Comparison of ENCODE assay signal across 1 cellular context in the genomic region with DNA sequence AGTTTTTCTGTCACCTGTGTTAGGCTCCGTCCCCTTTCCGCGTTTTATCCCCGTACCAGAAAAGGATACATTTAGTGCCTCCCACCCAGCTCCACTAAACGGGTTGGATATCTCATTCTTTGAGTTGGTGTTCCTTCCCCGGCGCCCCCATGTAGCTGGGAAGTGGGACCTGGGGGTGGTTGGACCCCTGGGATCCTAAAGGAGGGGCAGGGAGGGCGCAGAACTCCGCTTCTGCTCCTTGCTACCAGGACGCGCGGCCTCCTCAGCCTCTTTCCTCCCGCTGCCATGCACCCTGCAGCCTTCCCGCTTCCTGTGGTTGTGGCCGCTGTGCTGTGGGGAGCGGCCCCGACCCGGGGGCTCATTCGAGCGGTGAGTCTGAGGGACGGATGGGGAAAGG.
TF ChIP-seq lines count a peak whose summit lies in the region.

No MANE protein-coding gene starts in this region.

TF ChIP-seq in HepG2, 621 proteins besides CTCF, POLR2A, EP300 and RAD21 (continued from another document):
- TF ChIP-seq, protein P1, sequence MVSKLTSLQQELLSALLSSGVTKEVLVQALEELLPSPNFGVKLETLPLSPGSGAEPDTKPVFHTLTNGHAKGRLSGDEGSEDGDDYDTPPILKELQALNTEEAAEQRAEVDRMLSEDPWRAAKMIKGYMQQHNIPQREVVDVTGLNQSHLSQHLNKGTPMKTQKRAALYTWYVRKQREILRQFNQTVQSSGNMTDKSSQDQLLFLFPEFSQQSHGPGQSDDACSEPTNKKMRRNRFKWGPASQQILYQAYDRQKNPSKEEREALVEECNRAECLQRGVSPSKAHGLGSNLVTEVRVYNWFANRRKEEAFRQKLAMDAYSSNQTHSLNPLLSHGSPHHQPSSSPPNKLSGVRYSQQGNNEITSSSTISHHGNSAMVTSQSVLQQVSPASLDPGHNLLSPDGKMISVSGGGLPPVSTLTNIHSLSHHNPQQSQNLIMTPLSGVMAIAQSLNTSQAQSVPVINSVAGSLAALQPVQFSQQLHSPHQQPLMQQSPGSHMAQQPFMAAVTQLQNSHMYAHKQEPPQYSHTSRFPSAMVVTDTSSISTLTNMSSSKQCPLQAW (CRISPR knock-in tag; IDR thresholded peaks at IDR 0.05) = peak; percentile 32; the same call in 1 of the 2 replicates
- TF ChIP-seq ZNF501 (CRISPR knock-in tag; IDR thresholded peaks at IDR 0.05) (0 out of 2 replicates have a peak, but pooled peaks have one; percentile 39), TAF15 (IDR thresholded peaks at IDR 0.05; ENCODE audit: low read depth, low read length, poor library complexity, severe bottlenecking) (no peak), PHF20 (CRISPR knock-in tag; IDR thresholded peaks at IDR 0.05) (peak; percentile 6; the same call in 1 of the 2 replicates), ATF7-NPFF (CRISPR knock-in tag; IDR thresholded peaks at IDR 0.05; ENCODE audit: low read depth) (0 out of 2 replicates have a peak, but pooled peaks have one; percentile 45), CHD4 (IDR thresholded peaks at IDR 0.05; ENCODE audit: borderline replicate concordance, low read length) (no peak), SMAD1 (CRISPR knock-in tag; IDR thresholded peaks at IDR 0.05; ENCODE audit: borderline replicate concordance, low read depth) (no peak), ZMYM4 (CRISPR knock-in tag; IDR thresholded peaks at IDR 0.05) (no peak), AGO2 (optimal IDR thresholded peaks at IDR 0.05; ENCODE audit: low read depth, low read length) (peak; percentile 70), ZNF772 (CRISPR knock-in tag; IDR thresholded peaks at IDR 0.05) (0 out of 2 replicates have a peak, but pooled peaks have one; percentile 9), ELF3 (CRISPR knock-in tag; IDR thresholded peaks at IDR 0.05) (0 out of 2 replicates have a peak, but pooled peaks have one; percentile 5), ZNF274 (CRISPR knock-in tag; IDR thresholded peaks at IDR 0.05) (peak; percentile 67; the same call in 1 of the 2 replicates), POLR2AphosphoS2 (IDR thresholded peaks at IDR 0.05; ENCODE audit: low read depth, low read length) (no peak), POLR2AphosphoS5 (IDR thresholded peaks at IDR 0.05; ENCODE audit: low read depth, low read length) (peak; percentile 51; the same call in 1 of the 2 replicates), ZNF549 (CRISPR knock-in tag; IDR thresholded peaks at IDR 0.05) (no peak), ZBTB7A (CRISPR knock-in tag; IDR thresholded peaks at IDR 0.05) (0 out of 2 replicates have a peak, but pooled peaks have one; percentile 39), NRL (CRISPR knock-in tag; IDR thresholded peaks at IDR 0.05; ENCODE audit: borderline replicate concordance) (peak; percentile 56; the same call in 1 of the 2 replicates), ISL2 (CRISPR knock-in tag; IDR thresholded peaks at IDR 0.05) (no peak), RBFOX2 (IDR thresholded peaks at IDR 0.05; ENCODE audit: low read depth, low read length) (peak; percentile 35; the same call in 1 of the 2 replicates), GABPB1 (CRISPR knock-in tag; IDR thresholded peaks at IDR 0.05) (peak; percentile 44; the same call in 1 of the 2 replicates), SALL2 (CRISPR knock-in tag; IDR thresholded peaks at IDR 0.05) (0 out of 2 replicates have a peak, but pooled peaks have one; percentile 34), ZSCAN25 (CRISPR knock-in tag; IDR thresholded peaks at IDR 0.05) (peak; percentile 57; the same call in 1 of the 2 replicates), POLR2G (IDR thresholded peaks at IDR 0.05; ENCODE audit: low read depth, low read length) (peak; percentile 6), ZNF446 (CRISPR knock-in tag; IDR thresholded peaks at IDR 0.05) (no peak), NFE2L1 (CRISPR knock-in tag; IDR thresholded peaks at IDR 0.05; ENCODE audit: borderline replicate concordance) (peak; percentile 29; the same call in 1 of the 2 replicates)
- TF ChIP-seq, protein P2, sequence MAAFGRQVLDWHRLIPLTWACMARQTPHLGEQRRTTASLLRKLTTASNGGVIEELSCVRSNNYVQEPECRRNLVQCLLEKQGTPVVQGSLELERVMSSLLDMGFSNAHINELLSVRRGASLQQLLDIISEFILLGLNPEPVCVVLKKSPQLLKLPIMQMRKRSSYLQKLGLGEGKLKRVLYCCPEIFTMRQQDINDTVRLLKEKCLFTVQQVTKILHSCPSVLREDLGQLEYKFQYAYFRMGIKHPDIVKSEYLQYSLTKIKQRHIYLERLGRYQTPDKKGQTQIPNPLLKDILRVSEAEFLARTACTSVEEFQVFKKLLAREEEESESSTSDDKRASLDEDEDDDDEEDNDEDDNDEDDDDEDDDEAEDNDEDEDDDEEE (CRISPR knock-in tag; IDR thresholded peaks at IDR 0.05) = 0 out of 2 replicates have a peak, but pooled peaks have one; percentile 48
- TF ChIP-seq, protein P3, sequence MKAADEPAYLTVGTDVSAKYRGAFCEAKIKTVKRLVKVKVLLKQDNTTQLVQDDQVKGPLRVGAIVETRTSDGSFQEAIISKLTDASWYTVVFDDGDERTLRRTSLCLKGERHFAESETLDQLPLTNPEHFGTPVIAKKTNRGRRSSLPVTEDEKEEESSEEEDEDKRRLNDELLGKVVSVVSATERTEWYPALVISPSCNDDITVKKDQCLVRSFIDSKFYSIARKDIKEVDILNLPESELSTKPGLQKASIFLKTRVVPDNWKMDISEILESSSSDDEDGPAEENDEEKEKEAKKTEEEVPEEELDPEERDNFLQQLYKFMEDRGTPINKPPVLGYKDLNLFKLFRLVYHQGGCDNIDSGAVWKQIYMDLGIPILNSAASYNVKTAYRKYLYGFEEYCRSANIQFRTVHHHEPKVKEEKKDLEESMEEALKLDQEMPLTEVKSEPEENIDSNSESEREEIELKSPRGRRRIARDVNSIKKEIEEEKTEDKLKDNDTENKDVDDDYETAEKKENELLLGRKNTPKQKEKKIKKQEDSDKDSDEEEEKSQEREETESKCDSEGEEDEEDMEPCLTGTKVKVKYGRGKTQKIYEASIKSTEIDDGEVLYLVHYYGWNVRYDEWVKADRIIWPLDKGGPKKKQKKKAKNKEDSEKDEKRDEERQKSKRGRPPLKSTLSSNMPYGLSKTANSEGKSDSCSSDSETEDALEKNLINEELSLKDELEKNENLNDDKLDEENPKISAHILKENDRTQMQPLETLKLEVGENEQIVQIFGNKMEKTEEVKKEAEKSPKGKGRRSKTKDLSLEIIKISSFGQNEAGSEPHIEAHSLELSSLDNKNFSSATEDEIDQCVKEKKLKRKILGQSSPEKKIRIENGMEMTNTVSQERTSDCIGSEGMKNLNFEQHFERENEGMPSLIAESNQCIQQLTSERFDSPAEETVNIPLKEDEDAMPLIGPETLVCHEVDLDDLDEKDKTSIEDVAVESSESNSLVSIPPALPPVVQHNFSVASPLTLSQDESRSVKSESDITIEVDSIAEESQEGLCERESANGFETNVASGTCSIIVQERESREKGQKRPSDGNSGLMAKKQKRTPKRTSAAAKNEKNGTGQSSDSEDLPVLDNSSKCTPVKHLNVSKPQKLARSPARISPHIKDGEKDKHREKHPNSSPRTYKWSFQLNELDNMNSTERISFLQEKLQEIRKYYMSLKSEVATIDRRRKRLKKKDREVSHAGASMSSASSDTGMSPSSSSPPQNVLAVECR (CRISPR knock-in tag; IDR thresholded peaks at IDR 0.05; ENCODE audit: borderline replicate concordance) = peak; percentile 15; the same call in 1 of the 2 replicates
- TF ChIP-seq, protein P4, sequence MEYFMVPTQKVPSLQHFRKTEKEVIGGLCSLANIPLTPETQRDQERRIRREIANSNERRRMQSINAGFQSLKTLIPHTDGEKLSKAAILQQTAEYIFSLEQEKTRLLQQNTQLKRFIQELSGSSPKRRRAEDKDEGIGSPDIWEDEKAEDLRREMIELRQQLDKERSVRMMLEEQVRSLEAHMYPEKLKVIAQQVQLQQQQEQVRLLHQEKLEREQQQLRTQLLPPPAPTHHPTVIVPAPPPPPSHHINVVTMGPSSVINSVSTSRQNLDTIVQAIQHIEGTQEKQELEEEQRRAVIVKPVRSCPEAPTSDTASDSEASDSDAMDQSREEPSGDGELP (IDR thresholded peaks at IDR 0.05; ENCODE audit: borderline replicate concordance, low read depth) = no peak
